ENCODE assay signal across 8 cellular contexts in the genomic region with DNA sequence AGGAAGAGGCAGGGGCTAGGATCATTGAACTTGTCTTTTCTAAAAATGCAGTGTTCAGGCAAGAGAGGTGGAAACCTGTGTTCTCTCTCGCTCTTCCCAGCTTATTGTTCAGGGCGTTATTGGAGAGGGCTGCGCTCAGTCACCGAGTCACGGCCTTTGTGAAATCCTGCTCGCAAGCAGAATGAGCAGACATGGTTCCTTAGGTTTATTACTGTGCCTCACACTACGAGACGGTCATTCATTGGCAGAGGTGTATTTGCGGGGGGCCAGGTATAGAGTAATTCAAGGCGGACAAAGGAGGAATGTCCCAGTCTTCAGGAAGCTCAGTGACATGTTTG. TPM values are rescaled to one million over a fixed set of nuclear protein-coding genes. Genes with fewer than 3 reads are reported as not detected.
A peak's percentile ranks its signal among the peaks of the same experiment; 100 is the strongest.
DNase-seq lines count a peak whose midpoint lies in the region; TF ChIP-seq lines count a peak whose summit lies in the region.

No MANE protein-coding gene starts in this region.

- H3K9me3 Mint-ChIP-seq in activated T-cell treated with anti-CD3 and anti-CD28 coated beads, Interleukin-2, amount 50 U/mL, for 24 hours, result no peaks in the 10 kb centered on the region

- 5% methylated on average over 10 of the region's 10 CpGs for WGBS in prostate gland

- DNase-seq in activated T-cell treated with anti-CD3 and anti-CD28 coated beads, Interleukin-2, amount 50 U/mL, for 24 hours, result no peak
- DNase-seq in activated T-cell treated with anti-CD3 and anti-CD28 coated beads, Interleukin-2, amount 50 U/mL, for 1 hour, result no peak
- DNase-seq in SJSA1 (ENCODE audit: low read depth in 1 of 2, low spot score in 2 of 2) (no peak), fibroblast of pulmonary artery (ENCODE audit: low read depth) (no peak), prostate gland (ENCODE audit: low spot score) (no peak), GM19238 (ENCODE audit: insufficient read length, low spot score) (no peak), HT-29 (ENCODE audit: low spot score) (no peak)
- no peak for DNase-seq in activated CD4-positive, alpha-beta T cell treated with anti-CD3 and anti-CD28 coated beads for 48 hours

- H3K27me3 Mint-ChIP-seq in activated T-cell treated with anti-CD3 and anti-CD28 coated beads, Interleukin-2, amount 50 U/mL, for 24 hours, result no peaks in the 10 kb centered on the region

- H3K4me3 Mint-ChIP-seq in activated T-cell treated with anti-CD3 and anti-CD28 coated beads, Interleukin-2, amount 50 U/mL, for 24 hours, result peak overlapping the region; percentile 95

- peak overlapping the region; percentile 37 for H3K27ac ChIP-seq in SJSA1
- peak overlapping the region; percentile 89 to 92 for H3K27ac ChIP-seq in prostate gland

- H3K27ac Mint-ChIP-seq in activated T-cell treated with anti-CD3 and anti-CD28 coated beads, Interleukin-2, amount 50 U/mL, for 24 hours, result peak overlapping the region; percentile 93

- TF ChIP-seq CTCF in fibroblast of pulmonary artery (IDR thresholded peaks at IDR 0.05; ENCODE audit: low read length, missing control alignments) (no peak), prostate gland (IDR thresholded peaks at IDR 0.05) (no peak)

- no peak for TF ChIP-seq POLR2A in prostate gland (IDR thresholded peaks at IDR 0.05)

- intact Hi-C loops in prostate gland (cut with DNase I), result no loop called here

- H3K36me3 Mint-ChIP-seq in activated T-cell treated with anti-CD3 and anti-CD28 coated beads, Interleukin-2, amount 50 U/mL, for 24 hours (ENCODE audit: low read depth), result peaks cover 74% of the 10 kb centered on the region

- H3K4me1 ChIP-seq in SJSA1 (replicated peaks) (peaks cover 12% of the 10 kb centered on the region), prostate gland (replicated peaks) (peaks cover 5% of the 10 kb centered on the region)

- H3K9me3 ChIP-seq in SJSA1 (replicated peaks) (no peaks in the 10 kb centered on the region), prostate gland (no peaks in the 10 kb centered on the region)

- H3K36me3 ChIP-seq in SJSA1, result peaks cover 67% of the 10 kb centered on the region
- peaks cover 0 to 6% of the 10 kb centered on the region in 2 donors for H3K36me3 ChIP-seq in prostate gland

- no peaks in the 10 kb centered on the region for H3K27me3 ChIP-seq in SJSA1 (replicated peaks)
- H3K27me3 ChIP-seq in prostate gland (replicated peaks; ENCODE audit: insufficient read depth), result no peaks in the 10 kb centered on the region

- H3K4me3 ChIP-seq in SJSA1 (peak overlapping the region; percentile 61), fibroblast of pulmonary artery (replicated peaks; ENCODE audit: low read depth, low read length) (peak overlapping the region; percentile 98), prostate gland (peak overlapping the region; percentile 87 to 89)

- peaks cover 24% of the 10 kb centered on the region for H3K4me1 Mint-ChIP-seq in activated T-cell treated with anti-CD3 and anti-CD28 coated beads, Interleukin-2, amount 50 U/mL, for 24 hours (ENCODE audit: low read depth)

RNA-seq across cellular contexts. Expression of a gene that starts 0.6 kb away (rescaled TPM):
- total RNA-seq in SJSA1 (2014; rRNA removed; shearing (Covaris generic)), result 29.6 and 30.7 TPM in 2 replicates
- total RNA-seq in prostate gland, result 10 to 100 TPM; 31.6 to 50.1 TPM
- total RNA-seq in HT-29 (2014; rRNA removed; shearing (Covaris generic)), result 34.8 and 38.8 TPM in 2 replicates

RNA-seq across cellular contexts. Expression of a gene that starts 37.8 kb away (rescaled TPM):
- total RNA-seq in SJSA1 (2014; rRNA removed; shearing (Covaris generic)), result 18.3 and 27.0 TPM in 2 replicates
- total RNA-seq in prostate gland, result 10 to 100 TPM; 20.5 to 24.8 TPM
- total RNA-seq in HT-29 (2014; rRNA removed; shearing (Covaris generic)), result 37.4 and 39.8 TPM in 2 replicates

RNA-seq across cellular contexts. Expression of a gene that starts 39.3 kb away (rescaled TPM):
- not detected in 2 replicates for total RNA-seq in SJSA1 (2014; rRNA removed; shearing (Covaris generic))
- total RNA-seq in prostate gland, result under 1 TPM in 1 of 2 donors, not detected in 1; 0.85 TPM
- total RNA-seq in HT-29 (2014; rRNA removed; shearing (Covaris generic)), result not detected in 2 replicates
